ENCODE assay signal across 13 cellular contexts in genomic region chr15:68265086-68265485, GRCh38. TPM values are rescaled to one million over a fixed set of nuclear protein-coding genes. Genes with fewer than 3 reads are reported as not detected.
DNase-seq lines count a peak whose midpoint lies in the region; ATAC-seq, FAIRE-seq and TF ChIP-seq lines count a peak whose summit lies in the region.
"Had no signal": no experiment of that assay in that cellular context is flagged by ENCODE, and none has a peak within 500 bp of the region (broad histone marks: within the 10 kb centered on the region; RNA-seq: fewer than 3 reads in every experiment).

No MANE protein-coding gene starts in this region.

- no peak for ATAC-seq in right lobe of liver
- no peak for ATAC-seq in HG03432 (IDR thresholded peaks at IDR 0.05; ENCODE audit: unreplicated experiment)
- ATAC-seq: CD8-positive, alpha-beta T cell had no signal

- TF ChIP-seq CTCF in OCI-LY3 (IDR thresholded peaks at IDR 0.05; ENCODE audit: low read depth, low read length) (no peak), tibial artery (IDR thresholded peaks at IDR 0.05) (no peak), right lobe of liver (IDR thresholded peaks at IDR 0.05) (no peak)

- H3K9me3 ChIP-seq in OCI-LY3 (ENCODE audit: insufficient read depth, low read length) (no peaks in the 10 kb centered on the region), iPS-20b (ENCODE audit: insufficient read depth, low read depth, low read length) (no peaks in the 10 kb centered on the region), tibial artery (no peaks in the 10 kb centered on the region), right lobe of liver (no peaks in the 10 kb centered on the region)
- H3K9me3 ChIP-seq: Caco-2 had no signal

- WGBS in right lobe of liver (ENCODE audit: insufficient coverage, low coverage, low lambda C conversion rate, missing lambda C conversion rate) = 70% methylated on average over 4 of the region's 4 CpGs

- H3K4me1 ChIP-seq in OCI-LY3 (ENCODE audit: low read length) = peaks cover 5% of the 10 kb centered on the region
- H3K4me1 ChIP-seq in iPS-20b (ENCODE audit: insufficient read depth, low read length) = peaks cover 33% of the 10 kb centered on the region; the same call in 1 of the 2 replicates
- H3K4me1 ChIP-seq in tibial artery = no peaks in the 10 kb centered on the region
- no peaks in the 10 kb centered on the region for H3K4me1 ChIP-seq in right lobe of liver
- H3K4me1 ChIP-seq: Caco-2 had no signal

- H3K27me3 ChIP-seq in OCI-LY3 (ENCODE audit: low read depth, low read length) (peaks cover 7% of the 10 kb centered on the region), iPS-20b (ENCODE audit: insufficient read depth, low read length) (no peaks in the 10 kb centered on the region), tibial artery (no peaks in the 10 kb centered on the region), right lobe of liver (no peaks in the 10 kb centered on the region)

- no peak overlapping the region for H2AFZ ChIP-seq in OCI-LY3 (ENCODE audit: low read depth, low read length)

- H3K4me2 ChIP-seq in OCI-LY3 (ENCODE audit: low read length) = peak overlapping the region; percentile 8; the same call in 1 of the 2 replicates

- no peak for TF ChIP-seq POLR2A in right lobe of liver (IDR thresholded peaks at IDR 0.05)

- H4K20me1 ChIP-seq in OCI-LY3 (ENCODE audit: insufficient read depth, low read length) = no peaks in the 10 kb centered on the region

- no peaks in the 10 kb centered on the region for H3K79me2 ChIP-seq in OCI-LY3 (ENCODE audit: low read length)

- DNase-seq in epithelial cell of prostate (ENCODE audit: low read depth, low spot score) (no peak), tibial artery (no peak), right lobe of liver (no peak), NCI-H345 treated with DMSO at 0.1 percent for 48 hours (lab: John Stamatoyannopoulos, UW; ENCODE audit: unreplicated experiment) (no peak)
- DNase-seq: Caco-2; CD8-positive, alpha-beta T cell; H7 had no signal

- peak; percentile 74 for FAIRE-seq in G401.6 (lab: Jason Lieb, UNC)
- FAIRE-seq: HTR-8/SVneo had no signal

- H3K36me3 ChIP-seq in OCI-LY3 (replicated peaks; ENCODE audit: low read depth, low read length) (no peaks in the 10 kb centered on the region), iPS-20b (ENCODE audit: insufficient read depth, low read depth, low read length) (no peaks in the 10 kb centered on the region), tibial artery (no peaks in the 10 kb centered on the region), right lobe of liver (no peaks in the 10 kb centered on the region)

- intact Hi-C loops in tibial artery (cut with DNase I; ENCODE audit: low total_unique reads) (no loop called here), right lobe of liver (cut with DNase I) (no loop called here)

- no peak overlapping the region for H3K27ac ChIP-seq in OCI-LY3 (ENCODE audit: low read length)
- H3K27ac ChIP-seq in epithelial cell of prostate = peak overlapping the region; percentile 16
- no peak overlapping the region for H3K27ac ChIP-seq in iPS-20b (ENCODE audit: low read length)
- no peak overlapping the region for H3K27ac ChIP-seq in tibial artery
- H3K27ac ChIP-seq in right lobe of liver = no peak overlapping the region
- H3K27ac ChIP-seq: 22Rv1 had no signal

- H3K4me3 ChIP-seq in OCI-LY3 (ENCODE audit: low read length) = no peak overlapping the region
- H3K4me3 ChIP-seq in iPS-20b (ENCODE audit: low read length) = peak overlapping the region; percentile 43; the same call in 1 of the 2 replicates
- no peak overlapping the region for H3K4me3 ChIP-seq in tibial artery
- no peak overlapping the region for H3K4me3 ChIP-seq in right lobe of liver

- H3K9ac ChIP-seq in OCI-LY3 (ENCODE audit: low read length) = no peak overlapping the region
- peak overlapping the region; percentile 27; the same call in 1 of the 2 replicates for H3K9ac ChIP-seq in iPS-20b (ENCODE audit: low read depth, low read length)

RNA-seq across cellular contexts. Expression of gene FEM1B, which starts 12.5 kb away (rescaled TPM):
- total RNA-seq in right lobe of liver = 10 to 100 TPM; 17.7 to 28.3 (median 23.1) TPM

RNA-seq across cellular contexts. Expression of gene CLN6, which starts 35.6 kb away (rescaled TPM):
- total RNA-seq in right lobe of liver = 10 to 100 TPM; 10.7 to 24.3 (median 15.2) TPM

RNA-seq across cellular contexts. Expression of gene CALML4, which starts 60.0 kb away (rescaled TPM):
- total RNA-seq in right lobe of liver = 1 to 10 TPM; 3.3 to 9.8 (median 6.1) TPM
